In the genomic region with DNA sequence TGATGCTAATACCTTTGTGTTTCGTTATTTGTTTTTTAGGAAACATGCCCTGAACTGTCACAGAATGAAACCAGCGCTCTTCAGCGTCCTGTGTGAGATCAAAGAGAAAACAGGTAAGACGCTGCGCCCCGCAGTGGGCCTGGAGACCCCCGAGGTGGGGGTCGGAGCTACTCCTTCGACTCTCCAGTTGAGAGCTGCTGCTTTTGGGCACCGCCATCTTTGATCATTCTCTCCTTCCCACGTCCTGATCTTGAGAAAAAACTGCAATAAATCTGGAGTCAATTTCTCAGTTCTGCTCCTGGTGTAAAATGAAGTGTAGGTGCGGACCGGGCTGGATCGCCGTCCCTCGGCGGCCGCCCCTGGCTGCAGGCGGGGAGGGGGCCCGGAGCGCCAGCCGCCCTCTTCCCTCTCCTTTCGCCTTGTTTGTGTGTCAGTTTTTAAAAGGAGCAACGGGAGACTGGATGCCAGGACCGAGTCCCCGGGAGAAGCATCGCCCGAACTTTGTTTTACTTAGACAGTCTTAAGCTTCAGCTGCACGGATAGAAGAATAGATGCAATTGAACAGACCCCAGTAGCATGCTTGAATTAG, we compare ENCODE assay signal across 8 cellular contexts. TPM values are rescaled to one million over a fixed set of nuclear protein-coding genes. Genes with fewer than 3 reads are reported as not detected.
A peak's percentile ranks its signal among the peaks of the same experiment; 100 is the strongest.
DNase-seq lines count a peak whose midpoint lies in the region; ATAC-seq lines count a peak whose summit lies in the region.

No MANE protein-coding gene starts in this region.

- peak overlapping the region; percentile 69 for H3K4me3 ChIP-seq in rectal smooth muscle tissue (ENCODE audit: low read length)

- POLR2A ChIA-PET in activated CD4-positive, alpha-beta T cell treated with anti-CD3 and anti-CD28 coated beads for 36 hours (lab: Charles Lee), result no interaction called here
- POLR2A ChIA-PET in activated CD4-positive, alpha-beta memory T cell treated with anti-CD3 and anti-CD28 coated beads, Interleukin-2, amount 10 ng/mL, durations not matched to agents 7 days and 5 days (lab: Charles Lee), result interaction anchor here (1.5 kb wide), 1 partner anchor 42 kb away, joined by 7 read pairs; the partner anchor contains the start of gene MAPKAP1

- DNase-seq in activated CD4-positive, alpha-beta T cell treated with anti-CD3 and anti-CD28 coated beads for 36 hours, result peak; percentile 16
- DNase-seq in activated CD4-positive, alpha-beta T cell treated with anti-CD3 and anti-CD28 coated beads for 4 hours, result no peak
- DNase-seq in activated CD4-positive, alpha-beta memory T cell treated with anti-CD3 and anti-CD28 coated beads, Interleukin-2, amount 10 ng/mL, durations not matched to agents 7 days and 5 days, result no peak
- DNase-seq in head of caudate nucleus (peak in 26 of 42 donors; percentile 8 to 57 (median 28)), NCI-H146 (lab: John Stamatoyannopoulos, UW) (no peak)

- peaks cover 9% of the 10 kb centered on the region for H3K4me1 ChIP-seq in rectal smooth muscle tissue (ENCODE audit: control insufficient read depth, insufficient read depth, low read length)

- intact Hi-C loops in activated CD4-positive, alpha-beta T cell treated with anti-CD3 and anti-CD28 coated beads for 36 hours (cut with DNase I, micrococcal nuclease), result loop anchor here (5.0 kb wide), 6 partner anchors 79 to 806 kb away; partner anchors contain the start of gene GOLGA1 (in 1 of the 2)
- intact Hi-C loops in head of caudate nucleus (cut with DNase I), result loop anchor here (10.0 kb wide), 1 partner anchor 156 kb away; no protein-coding TSS in a partner anchor

- peak overlapping the region; percentile 85 for H3K27ac ChIP-seq in rectal smooth muscle tissue (ENCODE audit: low read depth, low read length)

- no peak for ATAC-seq in activated CD4-positive, alpha-beta T cell treated with anti-CD3 and anti-CD28 coated beads for 36 hours
- ATAC-seq in GM21576 (IDR thresholded peaks at IDR 0.05; ENCODE audit: unreplicated experiment) (no peak), GM21717 (IDR thresholded peaks at IDR 0.05; ENCODE audit: unreplicated experiment) (no peak)

- CTCF ChIA-PET in activated CD4-positive, alpha-beta T cell treated with anti-CD3 and anti-CD28 coated beads for 36 hours (lab: Charles Lee), result interaction anchor here (1.3 kb wide), 1 partner anchor 204 kb away, joined by 4 read pairs; no protein-coding TSS in a partner anchor
- CTCF ChIA-PET in activated CD4-positive, alpha-beta memory T cell treated with anti-CD3 and anti-CD28 coated beads, Interleukin-2, amount 10 ng/mL, durations not matched to agents 7 days and 5 days (lab: Charles Lee), result no interaction called here

- H3K4me3 Mint-ChIP-seq in activated CD4-positive, alpha-beta T cell treated with anti-CD3 and anti-CD28 coated beads for 36 hours, result peak overlapping the region; percentile 82
- peak overlapping the region; percentile 76 for H3K4me3 Mint-ChIP-seq in activated CD4-positive, alpha-beta memory T cell treated with anti-CD3 and anti-CD28 coated beads, Interleukin-2, amount 10 ng/mL, durations not matched to agents 7 days and 5 days

- peaks cover 3% of the 10 kb centered on the region for H3K36me3 Mint-ChIP-seq in activated CD4-positive, alpha-beta T cell treated with anti-CD3 and anti-CD28 coated beads for 36 hours (ENCODE audit: low read depth)
- H3K36me3 Mint-ChIP-seq in activated CD4-positive, alpha-beta memory T cell treated with anti-CD3 and anti-CD28 coated beads, Interleukin-2, amount 10 ng/mL, durations not matched to agents 7 days and 5 days (ENCODE audit: low read depth), result peaks cover 12% of the 10 kb centered on the region

- H3K27me3 ChIP-seq in rectal smooth muscle tissue (ENCODE audit: control insufficient read depth, insufficient read depth, low read length), result no peaks in the 10 kb centered on the region

- peak overlapping the region; percentile 53 for H3K9ac ChIP-seq in rectal smooth muscle tissue (ENCODE audit: low read length)

- no peaks in the 10 kb centered on the region for H3K36me3 ChIP-seq in rectal smooth muscle tissue (ENCODE audit: control insufficient read depth, insufficient read depth, low read length)

- H3K27ac Mint-ChIP-seq in activated CD4-positive, alpha-beta T cell treated with anti-CD3 and anti-CD28 coated beads for 36 hours, result peak overlapping the region; percentile 47
- H3K27ac Mint-ChIP-seq in activated CD4-positive, alpha-beta memory T cell treated with anti-CD3 and anti-CD28 coated beads, Interleukin-2, amount 10 ng/mL, durations not matched to agents 7 days and 5 days, result peak overlapping the region; percentile 47

- H3K4me1 Mint-ChIP-seq in activated CD4-positive, alpha-beta T cell treated with anti-CD3 and anti-CD28 coated beads for 36 hours, result peaks cover 25% of the 10 kb centered on the region
- H3K4me1 Mint-ChIP-seq in activated CD4-positive, alpha-beta memory T cell treated with anti-CD3 and anti-CD28 coated beads, Interleukin-2, amount 10 ng/mL, durations not matched to agents 7 days and 5 days, result peaks cover 32% of the 10 kb centered on the region

- H3K27me3 Mint-ChIP-seq in activated CD4-positive, alpha-beta T cell treated with anti-CD3 and anti-CD28 coated beads for 36 hours, result peaks cover 8% of the 10 kb centered on the region
- H3K27me3 Mint-ChIP-seq in activated CD4-positive, alpha-beta memory T cell treated with anti-CD3 and anti-CD28 coated beads, Interleukin-2, amount 10 ng/mL, durations not matched to agents 7 days and 5 days, result peaks cover 16% of the 10 kb centered on the region

- no peaks in the 10 kb centered on the region for H3K9me3 Mint-ChIP-seq in activated CD4-positive, alpha-beta T cell treated with anti-CD3 and anti-CD28 coated beads for 36 hours (ENCODE audit: low read depth)
- no peaks in the 10 kb centered on the region for H3K9me3 Mint-ChIP-seq in activated CD4-positive, alpha-beta memory T cell treated with anti-CD3 and anti-CD28 coated beads, Interleukin-2, amount 10 ng/mL, durations not matched to agents 7 days and 5 days

RNA-seq across cellular contexts. Expression of gene PBX3, which starts 1.4 kb away (rescaled TPM):
- total RNA-seq in activated CD4-positive, alpha-beta T cell treated with anti-CD3 and anti-CD28 coated beads for 36 hours, result 10 to 100 TPM; 11.3 to 11.4 TPM
- 10 to 100 TPM; 15.9 to 16.3 TPM for total RNA-seq in activated CD4-positive, alpha-beta memory T cell treated with anti-CD3 and anti-CD28 coated beads, Interleukin-2, amount 10 ng/mL, durations not matched to agents 7 days and 5 days

RNA-seq across cellular contexts. Expression of gene MAPKAP1, which starts 41.6 kb away (rescaled TPM):
- 10 to 100 TPM; 51.6 to 61.9 TPM for total RNA-seq in activated CD4-positive, alpha-beta T cell treated with anti-CD3 and anti-CD28 coated beads for 36 hours
- total RNA-seq in activated CD4-positive, alpha-beta memory T cell treated with anti-CD3 and anti-CD28 coated beads, Interleukin-2, amount 10 ng/mL, durations not matched to agents 7 days and 5 days, result 10 to 100 TPM; 47.2 to 48.0 TPM

Comparison
In these comparisons a context has a peak if more than half of its experiments do, and no peak if none do; other contexts are left out.
1. DNase-seq: peak in activated CD4-positive, alpha-beta T cell treated with anti-CD3 and anti-CD28 coated beads for 36 hours (single experiment) and head of caudate nucleus (26 of 42); none in activated CD4-positive, alpha-beta T cell treated with anti-CD3 and anti-CD28 coated beads for 4 hours (0 of 2), activated CD4-positive, alpha-beta memory T cell treated with anti-CD3 and anti-CD28 coated beads, Interleukin-2, amount 10 ng/mL, durations not matched to agents 7 days and 5 days (single experiment) and NCI-H146 (single experiment).